Comparison of ENCODE assay signal across 1 cellular context in the genomic region with DNA sequence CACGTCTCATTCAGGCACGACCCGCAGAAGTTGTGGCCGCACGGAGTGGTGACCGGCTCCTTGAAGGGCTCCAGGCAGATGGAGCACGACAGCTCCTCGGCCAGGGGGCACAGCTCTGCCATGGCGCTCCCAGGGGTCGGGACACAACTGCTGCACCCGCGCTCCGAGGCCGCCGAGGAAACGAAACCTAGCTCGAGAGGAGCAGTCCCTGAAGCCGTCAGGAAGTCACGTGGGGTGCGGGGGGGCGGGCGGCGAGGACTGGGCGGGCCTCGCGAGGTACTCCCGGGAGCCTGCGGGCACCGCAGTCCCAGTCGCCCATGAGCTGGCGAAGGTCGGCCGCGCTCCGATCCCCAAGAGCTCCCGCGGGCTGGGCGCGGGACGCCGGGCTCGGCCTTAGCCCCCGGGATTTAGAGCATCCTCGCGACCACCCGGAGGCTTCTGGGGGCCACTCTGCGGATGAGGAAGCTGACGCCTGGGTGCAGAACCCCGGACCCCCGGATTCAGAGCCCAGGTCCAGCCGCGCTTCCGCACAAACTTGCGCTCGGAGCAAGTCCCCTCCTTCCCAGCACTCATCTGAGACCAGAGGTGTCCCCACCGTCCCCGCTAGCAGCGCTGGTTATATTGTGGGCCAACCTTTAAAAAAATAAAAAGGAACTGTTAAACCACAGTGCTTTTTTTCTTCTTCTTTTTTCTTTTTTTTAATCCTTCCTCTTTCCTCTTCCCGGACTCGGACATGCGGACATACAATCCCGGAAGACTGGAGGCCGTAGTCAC.
TF ChIP-seq lines count a peak whose summit lies in the region.

A gene with protein sequence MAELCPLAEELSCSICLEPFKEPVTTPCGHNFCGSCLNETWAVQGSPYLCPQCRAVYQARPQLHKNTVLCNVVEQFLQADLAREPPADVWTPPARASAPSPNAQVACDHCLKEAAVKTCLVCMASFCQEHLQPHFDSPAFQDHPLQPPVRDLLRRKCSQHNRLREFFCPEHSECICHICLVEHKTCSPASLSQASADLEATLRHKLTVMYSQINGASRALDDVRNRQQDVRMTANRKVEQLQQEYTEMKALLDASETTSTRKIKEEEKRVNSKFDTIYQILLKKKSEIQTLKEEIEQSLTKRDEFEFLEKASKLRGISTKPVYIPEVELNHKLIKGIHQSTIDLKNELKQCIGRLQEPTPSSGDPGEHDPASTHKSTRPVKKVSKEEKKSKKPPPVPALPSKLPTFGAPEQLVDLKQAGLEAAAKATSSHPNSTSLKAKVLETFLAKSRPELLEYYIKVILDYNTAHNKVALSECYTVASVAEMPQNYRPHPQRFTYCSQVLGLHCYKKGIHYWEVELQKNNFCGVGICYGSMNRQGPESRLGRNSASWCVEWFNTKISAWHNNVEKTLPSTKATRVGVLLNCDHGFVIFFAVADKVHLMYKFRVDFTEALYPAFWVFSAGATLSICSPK (minus strand): TSS at position 183 of the 774 bp plus-strand sequence. CDS start 61 bp downstream, at position 122.

TF ChIP-seq in HepG2, 621 proteins besides CTCF, POLR2A, EP300 and RAD21 (continued from another document and continues in another):
- TF ChIP-seq, protein P1, sequence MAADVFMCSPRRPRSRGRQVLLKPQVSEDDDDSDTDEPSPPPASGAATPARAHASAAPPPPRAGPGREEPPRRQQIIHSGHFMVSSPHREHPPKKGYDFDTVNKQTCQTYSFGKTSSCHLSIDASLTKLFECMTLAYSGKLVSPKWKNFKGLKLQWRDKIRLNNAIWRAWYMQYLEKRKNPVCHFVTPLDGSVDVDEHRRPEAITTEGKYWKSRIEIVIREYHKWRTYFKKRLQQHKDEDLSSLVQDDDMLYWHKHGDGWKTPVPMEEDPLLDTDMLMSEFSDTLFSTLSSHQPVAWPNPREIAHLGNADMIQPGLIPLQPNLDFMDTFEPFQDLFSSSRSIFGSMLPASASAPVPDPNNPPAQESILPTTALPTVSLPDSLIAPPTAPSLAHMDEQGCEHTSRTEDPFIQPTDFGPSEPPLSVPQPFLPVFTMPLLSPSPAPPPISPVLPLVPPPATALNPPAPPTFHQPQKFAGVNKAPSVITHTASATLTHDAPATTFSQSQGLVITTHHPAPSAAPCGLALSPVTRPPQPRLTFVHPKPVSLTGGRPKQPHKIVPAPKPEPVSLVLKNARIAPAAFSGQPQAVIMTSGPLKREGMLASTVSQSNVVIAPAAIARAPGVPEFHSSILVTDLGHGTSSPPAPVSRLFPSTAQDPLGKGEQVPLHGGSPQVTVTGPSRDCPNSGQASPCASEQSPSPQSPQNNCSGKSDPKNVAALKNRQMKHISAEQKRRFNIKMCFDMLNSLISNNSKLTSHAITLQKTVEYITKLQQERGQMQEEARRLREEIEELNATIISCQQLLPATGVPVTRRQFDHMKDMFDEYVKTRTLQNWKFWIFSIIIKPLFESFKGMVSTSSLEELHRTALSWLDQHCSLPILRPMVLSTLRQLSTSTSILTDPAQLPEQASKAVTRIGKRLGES (CRISPR knock-in tag; IDR thresholded peaks at IDR 0.05; ENCODE audit: borderline replicate concordance): 0 out of 2 replicates have a peak, but pooled peaks have one; percentile 66
- TF ChIP-seq ZSCAN12 (CRISPR knock-in tag; IDR thresholded peaks at IDR 0.05): no peak
- no peak for TF ChIP-seq NFIB (CRISPR knock-in tag; IDR thresholded peaks at IDR 0.05; ENCODE audit: borderline replicate concordance)
- peak; percentile 92; the same call in 1 of the 2 replicates for TF ChIP-seq ZNF776 (CRISPR knock-in tag; IDR thresholded peaks at IDR 0.05)
- TF ChIP-seq ARHGAP35 (CRISPR knock-in tag; IDR thresholded peaks at IDR 0.05; ENCODE audit: borderline replicate concordance): peak; percentile 89; the same call in 1 of the 2 replicates
- TF ChIP-seq SRY (CRISPR knock-in tag; IDR thresholded peaks at IDR 0.05): peak; percentile 95
- 0 out of 2 replicates have a peak, but pooled peaks have one; percentile 67 for TF ChIP-seq ZNF775 (CRISPR knock-in tag; IDR thresholded peaks at IDR 0.05; ENCODE audit: borderline replicate concordance)
- TF ChIP-seq GATAD2A (CRISPR knock-in tag; IDR thresholded peaks at IDR 0.05): peak; percentile 64; the same call in 1 of the 2 replicates
- no peak for TF ChIP-seq NR2F1 (CRISPR knock-in tag; IDR thresholded peaks at IDR 0.05)
- TF ChIP-seq, protein P2, sequence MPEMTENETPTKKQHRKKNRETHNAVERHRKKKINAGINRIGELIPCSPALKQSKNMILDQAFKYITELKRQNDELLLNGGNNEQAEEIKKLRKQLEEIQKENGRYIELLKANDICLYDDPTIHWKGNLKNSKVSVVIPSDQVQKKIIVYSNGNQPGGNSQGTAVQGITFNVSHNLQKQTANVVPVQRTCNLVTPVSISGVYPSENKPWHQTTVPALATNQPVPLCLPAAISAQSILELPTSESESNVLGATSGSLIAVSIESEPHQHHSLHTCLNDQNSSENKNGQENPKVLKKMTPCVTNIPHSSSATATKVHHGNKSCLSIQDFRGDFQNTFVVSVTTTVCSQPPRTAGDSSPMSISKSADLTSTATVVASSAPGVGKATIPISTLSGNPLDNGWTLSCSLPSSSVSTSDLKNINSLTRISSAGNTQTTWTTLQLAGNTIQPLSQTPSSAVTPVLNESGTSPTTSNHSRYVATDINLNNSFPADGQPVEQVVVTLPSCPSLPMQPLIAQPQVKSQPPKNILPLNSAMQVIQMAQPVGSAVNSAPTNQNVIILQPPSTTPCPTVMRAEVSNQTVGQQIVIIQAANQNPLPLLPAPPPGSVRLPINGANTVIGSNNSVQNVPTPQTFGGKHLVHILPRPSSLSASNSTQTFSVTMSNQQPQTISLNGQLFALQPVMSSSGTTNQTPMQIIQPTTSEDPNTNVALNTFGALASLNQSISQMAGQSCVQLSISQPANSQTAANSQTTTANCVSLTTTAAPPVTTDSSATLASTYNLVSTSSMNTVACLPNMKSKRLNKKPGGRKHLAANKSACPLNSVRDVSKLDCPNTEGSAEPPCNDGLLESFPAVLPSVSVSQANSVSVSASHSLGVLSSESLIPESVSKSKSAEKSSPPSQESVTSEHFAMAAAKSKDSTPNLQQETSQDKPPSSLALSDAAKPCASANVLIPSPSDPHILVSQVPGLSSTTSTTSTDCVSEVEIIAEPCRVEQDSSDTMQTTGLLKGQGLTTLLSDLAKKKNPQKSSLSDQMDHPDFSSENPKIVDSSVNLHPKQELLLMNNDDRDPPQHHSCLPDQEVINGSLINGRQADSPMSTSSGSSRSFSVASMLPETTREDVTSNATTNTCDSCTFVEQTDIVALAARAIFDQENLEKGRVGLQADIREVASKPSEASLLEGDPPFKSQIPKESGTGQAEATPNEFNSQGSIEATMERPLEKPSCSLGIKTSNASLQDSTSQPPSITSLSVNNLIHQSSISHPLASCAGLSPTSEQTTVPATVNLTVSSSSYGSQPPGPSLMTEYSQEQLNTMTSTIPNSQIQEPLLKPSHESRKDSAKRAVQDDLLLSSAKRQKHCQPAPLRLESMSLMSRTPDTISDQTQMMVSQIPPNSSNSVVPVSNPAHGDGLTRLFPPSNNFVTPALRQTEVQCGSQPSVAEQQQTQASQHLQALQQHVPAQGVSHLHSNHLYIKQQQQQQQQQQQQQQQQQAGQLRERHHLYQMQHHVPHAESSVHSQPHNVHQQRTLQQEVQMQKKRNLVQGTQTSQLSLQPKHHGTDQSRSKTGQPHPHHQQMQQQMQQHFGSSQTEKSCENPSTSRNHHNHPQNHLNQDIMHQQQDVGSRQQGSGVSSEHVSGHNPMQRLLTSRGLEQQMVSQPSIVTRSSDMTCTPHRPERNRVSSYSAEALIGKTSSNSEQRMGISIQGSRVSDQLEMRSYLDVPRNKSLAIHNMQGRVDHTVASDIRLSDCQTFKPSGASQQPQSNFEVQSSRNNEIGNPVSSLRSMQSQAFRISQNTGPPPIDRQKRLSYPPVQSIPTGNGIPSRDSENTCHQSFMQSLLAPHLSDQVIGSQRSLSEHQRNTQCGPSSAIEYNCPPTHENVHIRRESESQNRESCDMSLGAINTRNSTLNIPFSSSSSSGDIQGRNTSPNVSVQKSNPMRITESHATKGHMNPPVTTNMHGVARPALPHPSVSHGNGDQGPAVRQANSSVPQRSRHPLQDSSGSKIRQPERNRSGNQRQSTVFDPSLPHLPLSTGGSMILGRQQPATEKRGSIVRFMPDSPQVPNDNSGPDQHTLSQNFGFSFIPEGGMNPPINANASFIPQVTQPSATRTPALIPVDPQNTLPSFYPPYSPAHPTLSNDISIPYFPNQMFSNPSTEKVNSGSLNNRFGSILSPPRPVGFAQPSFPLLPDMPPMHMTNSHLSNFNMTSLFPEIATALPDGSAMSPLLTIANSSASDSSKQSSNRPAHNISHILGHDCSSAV (CRISPR knock-in tag; IDR thresholded peaks at IDR 0.05; ENCODE audit: borderline replicate concordance): no peak
- TF ChIP-seq SNRNP70 (IDR thresholded peaks at IDR 0.05; ENCODE audit: low read depth, low read length): no peak
- TF ChIP-seq PHF21A (CRISPR knock-in tag; IDR thresholded peaks at IDR 0.05): peak; percentile 85
- TF ChIP-seq ARNT2 (CRISPR knock-in tag; IDR thresholded peaks at IDR 0.05; ENCODE audit: low read depth): peak; percentile 93; the same call in 1 of the 2 replicates
- TF ChIP-seq, protein P3, sequence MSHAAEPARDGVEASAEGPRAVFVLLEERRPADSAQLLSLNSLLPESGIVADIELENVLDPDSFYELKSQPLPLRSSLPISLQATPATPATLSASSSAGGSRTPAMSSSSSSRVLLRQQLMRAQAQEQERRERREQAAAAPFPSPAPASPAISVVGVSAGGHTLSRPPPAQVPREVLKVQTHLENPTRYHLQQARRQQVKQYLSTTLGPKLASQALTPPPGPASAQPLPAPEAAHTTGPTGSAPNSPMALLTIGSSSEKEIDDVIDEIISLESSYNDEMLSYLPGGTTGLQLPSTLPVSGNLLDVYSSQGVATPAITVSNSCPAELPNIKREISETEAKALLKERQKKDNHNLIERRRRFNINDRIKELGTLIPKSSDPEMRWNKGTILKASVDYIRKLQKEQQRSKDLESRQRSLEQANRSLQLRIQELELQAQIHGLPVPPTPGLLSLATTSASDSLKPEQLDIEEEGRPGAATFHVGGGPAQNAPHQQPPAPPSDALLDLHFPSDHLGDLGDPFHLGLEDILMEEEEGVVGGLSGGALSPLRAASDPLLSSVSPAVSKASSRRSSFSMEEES (CRISPR knock-in tag; IDR thresholded peaks at IDR 0.05): peak; percentile 93
- TF ChIP-seq ZNF629 (CRISPR knock-in tag; conservative IDR thresholded peaks at IDR 0.05): no peak; the same call in 1 of the 2 replicates
- 0 out of 2 replicates have a peak, but pooled peaks have one; percentile 87 for TF ChIP-seq FOXC1 (CRISPR knock-in tag; IDR thresholded peaks at IDR 0.05; ENCODE audit: borderline replicate concordance)
- TF ChIP-seq HNRNPLL (IDR thresholded peaks at IDR 0.05; ENCODE audit: low read depth, low read length, poor library complexity, severe bottlenecking): peak; percentile 87
- peak; percentile 81; the same call in 1 of the 2 replicates for TF ChIP-seq ZNF235 (CRISPR knock-in tag; IDR thresholded peaks at IDR 0.05; ENCODE audit: borderline replicate concordance)
- TF ChIP-seq STAG1 (CRISPR knock-in tag; IDR thresholded peaks at IDR 0.05): no peak; the same call in 1 of the 2 replicates
- peak; percentile 39; the same call in 1 of the 2 replicates for TF ChIP-seq ZNF569 (CRISPR knock-in tag; IDR thresholded peaks at IDR 0.05; ENCODE audit: borderline replicate concordance)
- no peak for TF ChIP-seq NR3C1 (CRISPR knock-in tag; IDR thresholded peaks at IDR 0.05)
- TF ChIP-seq CC2D1A (CRISPR knock-in tag; IDR thresholded peaks at IDR 0.05): no peak
- peak; percentile 41; the same call in 1 of the 2 replicates for TF ChIP-seq ZSCAN20 (CRISPR knock-in tag; IDR thresholded peaks at IDR 0.05; ENCODE audit: borderline replicate concordance)
- no peak; the same call in 1 of the 2 replicates for TF ChIP-seq ZNF124 (CRISPR knock-in tag; IDR thresholded peaks at IDR 0.05)
- 0 out of 2 replicates have a peak, but pooled peaks have one; percentile 73 for TF ChIP-seq ZFP41 (CRISPR knock-in tag; IDR thresholded peaks at IDR 0.05; ENCODE audit: borderline replicate concordance)
- TF ChIP-seq, protein P4, sequence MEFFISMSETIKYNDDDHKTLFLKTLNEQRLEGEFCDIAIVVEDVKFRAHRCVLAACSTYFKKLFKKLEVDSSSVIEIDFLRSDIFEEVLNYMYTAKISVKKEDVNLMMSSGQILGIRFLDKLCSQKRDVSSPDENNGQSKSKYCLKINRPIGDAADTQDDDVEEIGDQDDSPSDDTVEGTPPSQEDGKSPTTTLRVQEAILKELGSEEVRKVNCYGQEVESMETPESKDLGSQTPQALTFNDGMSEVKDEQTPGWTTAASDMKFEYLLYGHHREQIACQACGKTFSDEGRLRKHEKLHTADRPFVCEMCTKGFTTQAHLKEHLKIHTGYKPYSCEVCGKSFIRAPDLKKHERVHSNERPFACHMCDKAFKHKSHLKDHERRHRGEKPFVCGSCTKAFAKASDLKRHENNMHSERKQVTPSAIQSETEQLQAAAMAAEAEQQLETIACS (CRISPR knock-in tag; IDR thresholded peaks at IDR 0.05): peak; percentile 17; the same call in 1 of the 2 replicates
- TF ChIP-seq ZNF792 (CRISPR knock-in tag; IDR thresholded peaks at IDR 0.05): peak; percentile 70
- TF ChIP-seq ARID2 (CRISPR knock-in tag; IDR thresholded peaks at IDR 0.05; ENCODE audit: borderline replicate concordance): peak; percentile 88; the same call in 1 of the 2 replicates
- TF ChIP-seq RFX5 (IDR thresholded peaks at IDR 0.05; ENCODE audit: low read depth, low read length): no peak
- no peak for TF ChIP-seq HDAC6 (IDR thresholded peaks at IDR 0.05; ENCODE audit: low read depth, low read length)
- TF ChIP-seq U2AF1 (optimal IDR thresholded peaks at IDR 0.05; ENCODE audit: low read depth, low read length): no peak
- TF ChIP-seq HMG20A (CRISPR knock-in tag; IDR thresholded peaks at IDR 0.05; ENCODE audit: borderline replicate concordance): no peak
- TF ChIP-seq XBP1 (CRISPR knock-in tag; IDR thresholded peaks at IDR 0.05): no peak
- no peak for TF ChIP-seq SMC3 (IDR thresholded peaks at IDR 0.05; ENCODE audit: low read length)
- no peak for TF ChIP-seq POLR2AphosphoS2 (IDR thresholded peaks at IDR 0.05; ENCODE audit: low read depth, low read length)
- peak; percentile 82; the same call in 1 of the 2 replicates for TF ChIP-seq TGIF2 (CRISPR knock-in tag; IDR thresholded peaks at IDR 0.05)
- peak; percentile 60 for TF ChIP-seq MEF2D (CRISPR knock-in tag; IDR thresholded peaks at IDR 0.05)
- peak; percentile 79 for TF ChIP-seq ZNF441 (CRISPR knock-in tag; IDR thresholded peaks at IDR 0.05; ENCODE audit: borderline replicate concordance)
- 0 out of 2 replicates have a peak, but pooled peaks have one; percentile 36 for TF ChIP-seq MEIS2 (CRISPR knock-in tag; IDR thresholded peaks at IDR 0.05)
